Comparison of ENCODE assay signal across 25 cellular contexts in the genomic region with DNA sequence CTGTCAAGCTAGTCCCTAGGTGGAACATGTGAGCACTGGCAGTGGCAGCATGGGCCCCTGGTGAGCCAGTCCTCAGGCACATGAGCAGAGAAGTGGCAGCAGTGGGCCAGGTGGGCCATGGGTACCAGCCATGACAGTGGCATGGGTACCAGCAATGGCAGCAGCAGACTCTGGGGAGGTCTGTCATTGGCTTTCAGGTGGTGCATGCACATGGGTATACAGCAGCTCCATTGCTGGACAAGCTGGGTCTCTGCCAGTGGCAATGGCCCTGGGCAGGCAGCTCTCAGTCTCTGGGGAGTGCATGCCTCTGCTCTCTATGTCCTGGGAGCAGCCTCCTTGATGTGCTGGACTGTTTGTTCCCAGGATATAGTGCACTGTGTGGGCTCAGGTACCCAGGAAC.
"Had no signal": no experiment of that assay in that cellular context is flagged by ENCODE, and none has a peak within 500 bp of the region (broad histone marks: within the 10 kb centered on the region; RNA-seq: fewer than 3 reads in every experiment).

No MANE protein-coding gene starts in this region.

- H3K27me3 ChIP-seq: neural progenitor cell, neutrophil, pancreas, right atrium auricular region, right lobe of liver, sigmoid colon, stomach, thyroid gland, tibial nerve, upper lobe of right lung, uterus had no signal

- H2AFZ ChIP-seq: neural progenitor cell had no signal

- H3K4me3 ChIP-seq: neural progenitor cell, pancreas, prostate gland, right atrium auricular region, right lobe of liver, sigmoid colon, stomach, thoracic aorta, thyroid gland, tibial nerve, upper lobe of right lung, uterus had no signal

- H3K27ac ChIP-seq: neural progenitor cell, neutrophil, pancreas, prostate gland, right atrium auricular region, right lobe of liver, sigmoid colon, stomach, thoracic aorta, thyroid gland, tibial nerve, upper lobe of right lung, uterus had no signal

- H3K4me1 ChIP-seq: neural progenitor cell, pancreas, prostate gland, right atrium auricular region, right lobe of liver, sigmoid colon, stomach, tibial nerve, upper lobe of right lung, uterus had no signal

- H3K9me3 ChIP-seq: neutrophil, pancreas, prostate gland, right lobe of liver, thyroid gland, upper lobe of right lung, uterus had no signal

- ATAC-seq: naive thymus-derived CD4-positive, alpha-beta T cell; pancreas; stimulated activated effector memory CD8-positive, alpha-beta T cell treated with anti-CD3 and anti-CD28 coated beads, Interleukin-12 subunit alpha, Interleukin-12 subunit beta, amount 100 ng/mL, for 72 hours; stimulated activated naive B cell treated with anti-CD40 and anti-IgM and Interleukin-4, amounts not matched to agents 10 μg/mL and 1 μg/mL and 100 μg/mL, for 72 hours; upper lobe of right lung had no signal

- H3K36me3 ChIP-seq: neural progenitor cell, neutrophil, pancreas, prostate gland, right atrium auricular region, right lobe of liver, sigmoid colon, stomach, thoracic aorta, thyroid gland, upper lobe of right lung, uterus had no signal

- DNase-seq: naive thymus-derived CD4-positive, alpha-beta T cell; natural killer cell; nucleus accumbens; pancreas; retina; right lobe of liver; sigmoid colon; small intestine; stimulated activated CD4-positive, alpha-beta T cell treated with anti-CD3 and anti-CD28 coated beads, Interleukin-15, amount 100 ng/mL, for 24 hours; stimulated activated CD4-positive, alpha-beta T cell treated with anti-CD3 and anti-CD28 coated beads, Interleukin-2, amount 100 ng/mL, for 24 hours; stimulated activated CD4-positive, alpha-beta T cell treated with anti-CD3 and anti-CD28 coated beads, Interleukin-2, amount 100 ng/mL, for 48 hours; stimulated activated CD4-positive, alpha-beta T cell treated with anti-CD3 and anti-CD28 coated beads, Interleukin-4, amount 100 ng/mL, for 24 hours; stimulated activated naive B cell treated with anti-CD40 and anti-IgM and Interleukin-4, amounts not matched to agents 10 μg/mL and 1 μg/mL and 100 μg/mL, for 72 hours; stimulated activated naive CD4-positive, alpha-beta T cell treated with Interleukin-2 at 50 U/mL for 16 hours; stomach; thyroid gland; upper lobe of right lung; uterus had no signal

- H3K4me2 ChIP-seq: neural progenitor cell had no signal

- H3K9ac ChIP-seq: neural progenitor cell had no signal
